Comparison of ENCODE assay signal across 10 cellular contexts in the genomic region with DNA sequence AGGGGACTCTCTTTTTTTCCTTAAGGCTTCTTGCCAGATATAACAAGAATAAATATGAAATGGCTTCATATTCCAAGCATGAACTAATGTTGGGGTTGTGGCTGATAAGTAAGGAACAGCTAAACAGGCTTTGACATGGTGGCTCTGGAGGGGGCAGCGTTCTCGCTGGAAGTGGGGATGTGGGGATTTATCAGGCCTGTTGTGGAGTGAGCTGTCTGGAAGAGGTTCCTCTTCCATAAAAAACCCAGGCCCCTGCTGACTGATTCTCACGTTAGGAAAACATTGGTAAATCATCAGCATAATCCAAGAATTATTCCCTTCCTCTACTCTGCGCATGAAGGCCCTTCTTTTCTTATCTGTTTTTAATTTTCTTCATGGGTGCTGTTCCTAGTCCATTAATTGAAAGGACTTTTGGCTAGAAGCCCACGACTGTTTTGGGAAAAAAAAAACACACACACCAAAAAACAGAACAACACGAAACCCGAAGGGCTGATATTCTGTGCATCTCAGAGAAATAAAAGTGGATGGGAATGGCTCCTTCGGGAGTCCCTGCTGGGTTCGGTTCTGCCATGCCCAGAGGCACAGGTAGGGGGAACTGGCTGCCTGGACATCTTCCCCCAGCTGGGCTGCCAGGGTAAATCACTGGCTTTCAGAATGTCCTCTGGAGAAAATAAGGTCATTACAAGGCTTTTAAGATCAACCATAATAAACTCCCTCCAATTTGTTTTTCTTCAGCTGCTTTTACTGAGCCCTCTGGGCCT.
A peak's percentile ranks its signal among the peaks of the same experiment; 100 is the strongest.
DNase-seq lines count a peak whose midpoint lies in the region; ATAC-seq and TF ChIP-seq lines count a peak whose summit lies in the region.
"Had no signal": no experiment of that assay in that cellular context is flagged by ENCODE, and none has a peak within 500 bp of the region (broad histone marks: within the 10 kb centered on the region; RNA-seq: fewer than 3 reads in every experiment).

No MANE protein-coding gene starts in this region.

- H3K4me1 Mint-ChIP-seq in nephron, result peaks cover 76% of the 10 kb centered on the region

- no peak for ATAC-seq in HG03039 (IDR thresholded peaks at IDR 0.05; ENCODE audit: unreplicated experiment)
- no peak for ATAC-seq in GM19463 (IDR thresholded peaks at IDR 0.05; ENCODE audit: unreplicated experiment)

- no peak for TF ChIP-seq POLR2A in esophagus squamous epithelium (IDR thresholded peaks at IDR 0.05)
- TF ChIP-seq POLR2A in spleen (IDR thresholded peaks at IDR 0.05), result no peak

- H3K27me3 Mint-ChIP-seq in nephron (ENCODE audit: low read depth), result peaks cover 27% of the 10 kb centered on the region

- H3K27ac Mint-ChIP-seq in nephron, result peak overlapping the region; percentile 88 to 96 (median 96)

- H3K4me1 ChIP-seq in Loucy (ENCODE audit: insufficient read depth, low read length, poor library complexity, severe bottlenecking), result no peaks in the 10 kb centered on the region
- peaks cover 0 to 30% (median 3%) of the 10 kb centered on the region in 3 donors for H3K4me1 ChIP-seq in esophagus squamous epithelium
- H3K4me1 ChIP-seq in spleen, result no peaks in the 10 kb centered on the region

- H3K9me2 ChIP-seq in Loucy (replicated peaks; ENCODE audit: low read depth, low read length), result no peaks in the 10 kb centered on the region

- H3K4me2 ChIP-seq in Loucy (ENCODE audit: low read depth, low read length, poor library complexity, severe bottlenecking), result no peak overlapping the region

- no peaks in the 10 kb centered on the region for H3K9me3 ChIP-seq in Loucy (ENCODE audit: insufficient read depth, low read depth, low read length)
- no peaks in the 10 kb centered on the region for H3K9me3 ChIP-seq in esophagus squamous epithelium
- no peaks in the 10 kb centered on the region for H3K9me3 ChIP-seq in spleen

- POLR2A ChIA-PET in AG04449 (lab: Yijun Ruan, JAX), result interaction anchor here (0.5 kb wide), 1 partner anchor 213 kb away, joined by 3 read pairs; no protein-coding TSS in a partner anchor

- H3K36me3 ChIP-seq in Loucy (ENCODE audit: insufficient read depth, low read length) (no peaks in the 10 kb centered on the region), esophagus squamous epithelium (no peaks in the 10 kb centered on the region), spleen (no peaks in the 10 kb centered on the region)

- H3F3A ChIP-seq in Loucy (ENCODE audit: low read depth), result no peaks in the 10 kb centered on the region

- H4K20me1 ChIP-seq in Loucy (ENCODE audit: insufficient read depth, low read length, poor library complexity, severe bottlenecking), result no peaks in the 10 kb centered on the region

- H3K4me3 ChIP-seq in AG04449 (ENCODE audit: low read depth, low read length), result no peak overlapping the region
- no peak overlapping the region for H3K4me3 ChIP-seq in Loucy (ENCODE audit: low read length, poor library complexity, severe bottlenecking)
- H3K4me3 ChIP-seq in esophagus squamous epithelium, result no peak overlapping the region
- no peak overlapping the region for H3K4me3 ChIP-seq in spleen

- CTCF ChIA-PET in AG04449 (lab: Yijun Ruan, JAX), result interaction anchor here (0.8 to 4.6 kb wide), 5 partner anchors 8 to 573 kb away, joined by 3 to 32 read pairs (median 4); no protein-coding TSS in a partner anchor

- no peak overlapping the region for H3K9ac ChIP-seq in Loucy (ENCODE audit: low read depth, low read length, poor library complexity, severe bottlenecking)

- H3K79me2 ChIP-seq in Loucy (ENCODE audit: insufficient read depth, low read length), result no peaks in the 10 kb centered on the region

- no peaks in the 10 kb centered on the region for H3K9me3 Mint-ChIP-seq in nephron

- 46 to 69% methylated on average over 9 of the region's 9 CpGs for WGBS in esophagus squamous epithelium, 2 donors
- WGBS in spleen, 5 donors, result 76 to 85% (median 79%) methylated on average over 9 of the region's 9 CpGs

- H3K36me3 Mint-ChIP-seq in nephron (ENCODE audit: low read depth), result no peaks in the 10 kb centered on the region

- intact Hi-C loops in esophagus squamous epithelium (cut with DNase I), result no loop called here
- intact Hi-C loops in spleen (cut with DNase I; ENCODE audit: low total_unique reads), result no loop called here

- no peak for DNase-seq in AG04449 (ENCODE audit: low read depth, low spot score)
- no peak for DNase-seq in esophagus squamous epithelium (lab: John Stamatoyannopoulos, UW)
- no peak for DNase-seq in activated CD8-positive, alpha-beta memory T cell treated with anti-CD3 and anti-CD28 coated beads for 24 hours
- DNase-seq in spleen, result no peak
- DNase-seq: ACHN; activated CD4-positive, alpha-beta T cell treated with anti-CD3 and anti-CD28 coated beads for 1 hour had no signal

- no peak overlapping the region for H2AFZ ChIP-seq in Loucy (ENCODE audit: low read length)

- H3K4me3 Mint-ChIP-seq in nephron, result peak overlapping the region in 2 of 3 experiments; percentile 26 to 52

- peak; percentile 44 for TF ChIP-seq CTCF in AG04449 (IDR thresholded peaks at IDR 0.05; ENCODE audit: insufficient read depth, low read length, missing control alignments)
- TF ChIP-seq CTCF in Loucy (conservative IDR thresholded peaks at IDR 0.05; ENCODE audit: low read length), result 0 out of 2 replicates have a peak, but pooled peaks have one; percentile 9
- TF ChIP-seq CTCF in esophagus squamous epithelium (IDR thresholded peaks at IDR 0.05), result peak in 2 of 6 experiments; percentile 18 to 19
- TF ChIP-seq CTCF in nephron (IDR thresholded peaks at IDR 0.05; ENCODE audit: unreplicated experiment in 3 of 3), result peak; percentile 51 to 64 (median 64)
- TF ChIP-seq CTCF in spleen (IDR thresholded peaks at IDR 0.05 in 8 of 11, conservative IDR thresholded peaks at IDR 0.05 in 3 of 11), result peak in 4 of 11 experiments; percentile 11 to 27 (median 20)

- H3K27me3 ChIP-seq in Loucy (ENCODE audit: insufficient read depth, low read length, poor library complexity, severe bottlenecking), result no peaks in the 10 kb centered on the region
- H3K27me3 ChIP-seq in esophagus squamous epithelium, result peaks cover 0 to 11% (median 0%) of the 10 kb centered on the region in 4 donors
- peaks cover 0 to 9% (median 0%) of the 10 kb centered on the region in 7 donors for H3K27me3 ChIP-seq in spleen (replicated peaks in 1 of 7)

- H3K27ac ChIP-seq in esophagus squamous epithelium (peak overlapping the region in 3 of 4 donors; percentile 26 to 61 (median 59)), spleen (no peak overlapping the region)

Comparison
In these comparisons a context has a peak if more than half of its experiments do, and no peak if none do; other contexts are left out.
1. H3K27ac ChIP-seq: peak in esophagus squamous epithelium (3 of 4); none in spleen (0 of 8).